Comparison of ENCODE assay signal across 26 cellular contexts in genomic region chr9:116048072-116048471, GRCh38.
DNase-seq lines count a peak whose midpoint lies in the region; ATAC-seq, FAIRE-seq and TF ChIP-seq lines count a peak whose summit lies in the region.
"Had no signal": no experiment of that assay in that cellular context is flagged by ENCODE, and none has a peak within 500 bp of the region (broad histone marks: within the 10 kb centered on the region; RNA-seq: fewer than 3 reads in every experiment).

No MANE protein-coding gene starts in this region.

- H3K4me2 ChIP-seq in HepG2 (ENCODE audit: low read depth, low read length), result no peak overlapping the region
- H3K4me2 ChIP-seq: BLaER1 had no signal

- CTCF ChIA-PET in HepG2 (lab: Yijun Ruan, JAX; ENCODE audit: low intra/inter-chr PET ratio, low total read pairs), result no interaction called here

- WGBS in liver, result 34% methylated on average over 2 of the region's 2 CpGs
- WGBS in HepG2 (ENCODE audit: low lambda C conversion rate), result 0% methylated on average over 2 of the region's 2 CpGs
- 29% methylated on average over 2 of the region's 2 CpGs for WGBS in right lobe of liver (ENCODE audit: insufficient coverage, low coverage, low lambda C conversion rate, missing lambda C conversion rate)
- WGBS in esophagus muscularis mucosa, result 75% methylated on average over 2 of the region's 2 CpGs

- no peaks in the 10 kb centered on the region for H4K20me1 ChIP-seq in HepG2 (ENCODE audit: insufficient read depth, low read length)
- H4K20me1 ChIP-seq: BLaER1 had no signal

- H3K27ac ChIP-seq in liver (ENCODE audit: low read depth in 1 of 2, low read length in 2 of 2) (no peak overlapping the region), HepG2 (ENCODE audit: extremely low read length, insufficient read depth, low read length) (no peak overlapping the region), right lobe of liver (no peak overlapping the region), esophagus muscularis mucosa (replicated peaks in 1 of 4) (no peak overlapping the region)
- H3K27ac ChIP-seq: 22Rv1, BLaER1 had no signal

- no peak overlapping the region for H3K9ac ChIP-seq in liver (ENCODE audit: low read depth in 1 of 2, low read length in 2 of 2)
- H3K9ac ChIP-seq in HepG2 (ENCODE audit: insufficient read depth, low read depth, low read length), result no peak overlapping the region
- H3K9ac ChIP-seq: BLaER1 had no signal

- no peak for DNase-seq in HepG2 (ENCODE audit: low spot score)
- peak; percentile 26 for DNase-seq in epithelial cell of esophagus (ENCODE audit: low read depth)
- no peak for DNase-seq in right lobe of liver
- no peak for DNase-seq in esophagus muscularis mucosa (ENCODE audit: extremely low spot score)
- DNase-seq in MG63, result no peak
- DNase-seq: ACHN; BE2C; C1 segment of cervical spinal cord; CD4-positive, alpha-beta memory T cell; CD4-positive, CD25-positive, alpha-beta regulatory T cell; CD8-positive, alpha-beta memory T cell; COR-L47; DMS 273 treated with DMSO at 0.1 percent for 48 hours; DMS153; DMS53; DMS79; DND-41; EL; GDM1 had no signal

- TF ChIP-seq RAD21 in liver (IDR thresholded peaks at IDR 0.05), result peak in 1 of 2 donors; percentile 23
- TF ChIP-seq RAD21 in HepG2 (CRISPR knock-in tag; IDR thresholded peaks at IDR 0.05), result no peak

- in situ Hi-C loops in HepG2 (cut with HindIII; ENCODE audit: extremely low pct_ligation_motif_present, low pct_unique_long_range_greater_than_20kb), result loop anchor here (25.0 kb wide), 1 partner anchor 89 kb away; no protein-coding TSS in a partner anchor

- no TSS peak for BruUV-seq in HepG2 (replicated peaks; lab: Mats Ljungman, UMichigan)

- POLR2A ChIA-PET in HepG2 (lab: Yijun Ruan, JAX), result no interaction called here

- H3K4me1 ChIP-seq in liver (ENCODE audit: control insufficient read depth in 4 of 4, insufficient read depth in 4 of 4, low read length in 3 of 4) (peaks cover 0 to 9% (median 6%) of the 10 kb centered on the region in 4 donors), HepG2 (ENCODE audit: insufficient read depth, low read length) (no peaks in the 10 kb centered on the region), right lobe of liver (peaks cover 0 to 6% (median 0%) of the 10 kb centered on the region in 4 donors), esophagus muscularis mucosa (no peaks in the 10 kb centered on the region)
- H3K4me1 ChIP-seq: BE2C, BLaER1 had no signal

- H3K27me3 ChIP-seq in liver (ENCODE audit: control insufficient read depth in 4 of 4, insufficient read depth in 4 of 4, low read length in 3 of 4), result no peaks in the 10 kb centered on the region
- no peaks in the 10 kb centered on the region for H3K27me3 ChIP-seq in HepG2 (ENCODE audit: control insufficient read depth in 1 of 2, insufficient read depth in 2 of 2, low read length in 2 of 2)
- no peaks in the 10 kb centered on the region for H3K27me3 ChIP-seq in right lobe of liver
- H3K27me3 ChIP-seq in esophagus muscularis mucosa, result no peaks in the 10 kb centered on the region
- no peaks in the 10 kb centered on the region for H3K27me3 ChIP-seq in MG63
- H3K27me3 ChIP-seq: BE2C, BLaER1 had no signal

- intact Hi-C loops in HepG2 (cut with micrococcal nuclease; ENCODE audit: unreplicated experiment) (no loop called here), right lobe of liver (cut with DNase I) (no loop called here), esophagus muscularis mucosa (cut with DNase I) (no loop called here)

- no peak for FAIRE-seq in HepG2 (lab: Jason Lieb, UNC)
- FAIRE-seq: GM12878, GM12892, GM18507 had no signal

- H3K79me2 ChIP-seq in HepG2 (ENCODE audit: insufficient read depth, low read length), result no peaks in the 10 kb centered on the region

- TF ChIP-seq POLR2A in HepG2 (IDR thresholded peaks at IDR 0.05; ENCODE audit: insufficient read depth in 1 of 2, low read depth in 2 of 2, low read length in 2 of 2) (no peak), right lobe of liver (IDR thresholded peaks at IDR 0.05) (no peak), esophagus muscularis mucosa (IDR thresholded peaks at IDR 0.05; ENCODE audit: low read depth) (no peak)

- no peak for TF ChIP-seq EP300 in HepG2 (IDR thresholded peaks at IDR 0.05; ENCODE audit: low read depth in 2 of 2, low read length in 2 of 2)
- no peak for TF ChIP-seq EP300 in HepG2 (CRISPR knock-in tag; IDR thresholded peaks at IDR 0.05; ENCODE audit: borderline replicate concordance)
- TF ChIP-seq EP300 in esophagus muscularis mucosa (IDR thresholded peaks at IDR 0.05), result no peak

- ATAC-seq in HepG2 (no peak), right lobe of liver (peak; percentile 54 to 80 (median 70)), HG03108 (IDR thresholded peaks at IDR 0.05; ENCODE audit: unreplicated experiment) (no peak)
- ATAC-seq: GM12878 had no signal

- no peaks in the 10 kb centered on the region for H3K9me3 ChIP-seq in liver (ENCODE audit: control insufficient read depth in 4 of 4, low read length in 3 of 4)
- H3K9me3 ChIP-seq in HepG2 (ENCODE audit: low read length), result no peaks in the 10 kb centered on the region
- no peaks in the 10 kb centered on the region for H3K9me3 ChIP-seq in right lobe of liver
- H3K9me3 ChIP-seq in esophagus muscularis mucosa, result peaks cover 0 to 10% (median 4%) of the 10 kb centered on the region in 4 donors
- H3K9me3 ChIP-seq in MG63, result no peaks in the 10 kb centered on the region
- H3K9me3 ChIP-seq: BE2C, BLaER1 had no signal

- H3K4me3 ChIP-seq in liver (ENCODE audit: low read depth in 1 of 3, low read length in 3 of 3) (no peak overlapping the region), HepG2 (replicated peaks in 1 of 3; ENCODE audit: insufficient read depth in 1 of 3, low read depth in 2 of 3, low read length in 3 of 3) (no peak overlapping the region), epithelial cell of esophagus (ENCODE audit: low read length) (no peak overlapping the region), right lobe of liver (no peak overlapping the region), esophagus muscularis mucosa (no peak overlapping the region), MG63 (no peak overlapping the region)
- H3K4me3 ChIP-seq: BLaER1, GM12878 had no signal

- H2AFZ ChIP-seq in HepG2 (ENCODE audit: low read length), result no peak overlapping the region

- H3K36me3 ChIP-seq in liver (ENCODE audit: control insufficient read depth in 4 of 4, insufficient read depth in 3 of 4, low read depth in 1 of 4, low read length in 3 of 4) (no peaks in the 10 kb centered on the region), HepG2 (replicated peaks in 1 of 2; ENCODE audit: control insufficient read depth in 1 of 2, insufficient read depth in 2 of 2, low read length in 2 of 2) (no peaks in the 10 kb centered on the region), right lobe of liver (no peaks in the 10 kb centered on the region), esophagus muscularis mucosa (no peaks in the 10 kb centered on the region), MG63 (no peaks in the 10 kb centered on the region)
- H3K36me3 ChIP-seq: BE2C, BLaER1 had no signal

- TF ChIP-seq CTCF in liver (IDR thresholded peaks at IDR 0.05; ENCODE audit: low read depth, low read length, missing input control) (no peak), HepG2 (CRISPR knock-in tag; IDR thresholded peaks at IDR 0.05) (no peak), epithelial cell of esophagus (IDR thresholded peaks at IDR 0.05; ENCODE audit: insufficient read depth, low read depth, low read length, missing control alignments) (no peak), right lobe of liver (IDR thresholded peaks at IDR 0.05) (no peak), esophagus muscularis mucosa (IDR thresholded peaks at IDR 0.05) (no peak)

TF ChIP-seq in liver, 16 proteins besides CTCF, POLR2A, EP300 and RAD21 (continues in another document):
- TF ChIP-seq HNF4G (IDR thresholded peaks at IDR 0.05) (no peak), FOXA2 (IDR thresholded peaks at IDR 0.05) (peak; percentile 27), TAF1 (conservative IDR thresholded peaks at IDR 0.05) (no peak)
- TF ChIP-seq, protein P1, sequence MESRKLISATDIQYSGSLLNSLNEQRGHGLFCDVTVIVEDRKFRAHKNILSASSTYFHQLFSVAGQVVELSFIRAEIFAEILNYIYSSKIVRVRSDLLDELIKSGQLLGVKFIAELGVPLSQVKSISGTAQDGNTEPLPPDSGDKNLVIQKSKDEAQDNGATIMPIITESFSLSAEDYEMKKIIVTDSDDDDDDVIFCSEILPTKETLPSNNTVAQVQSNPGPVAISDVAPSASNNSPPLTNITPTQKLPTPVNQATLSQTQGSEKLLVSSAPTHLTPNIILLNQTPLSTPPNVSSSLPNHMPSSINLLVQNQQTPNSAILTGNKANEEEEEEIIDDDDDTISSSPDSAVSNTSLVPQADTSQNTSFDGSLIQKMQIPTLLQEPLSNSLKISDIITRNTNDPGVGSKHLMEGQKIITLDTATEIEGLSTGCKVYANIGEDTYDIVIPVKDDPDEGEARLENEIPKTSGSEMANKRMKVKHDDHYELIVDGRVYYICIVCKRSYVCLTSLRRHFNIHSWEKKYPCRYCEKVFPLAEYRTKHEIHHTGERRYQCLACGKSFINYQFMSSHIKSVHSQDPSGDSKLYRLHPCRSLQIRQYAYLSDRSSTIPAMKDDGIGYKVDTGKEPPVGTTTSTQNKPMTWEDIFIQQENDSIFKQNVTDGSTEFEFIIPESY (IDR thresholded peaks at IDR 0.05), result no peak

TF ChIP-seq in HepG2, 621 proteins besides CTCF, POLR2A, EP300 and RAD21 (continues in another document):
- TF ChIP-seq THAP8 (CRISPR knock-in tag; IDR thresholded peaks at IDR 0.05; ENCODE audit: borderline replicate concordance), result no peak
- TF ChIP-seq NR3C1 (CRISPR knock-in tag; IDR thresholded peaks at IDR 0.05), result no peak
- no peak for TF ChIP-seq PLRG1 (conservative IDR thresholded peaks at IDR 0.05)
- TF ChIP-seq, protein P2, sequence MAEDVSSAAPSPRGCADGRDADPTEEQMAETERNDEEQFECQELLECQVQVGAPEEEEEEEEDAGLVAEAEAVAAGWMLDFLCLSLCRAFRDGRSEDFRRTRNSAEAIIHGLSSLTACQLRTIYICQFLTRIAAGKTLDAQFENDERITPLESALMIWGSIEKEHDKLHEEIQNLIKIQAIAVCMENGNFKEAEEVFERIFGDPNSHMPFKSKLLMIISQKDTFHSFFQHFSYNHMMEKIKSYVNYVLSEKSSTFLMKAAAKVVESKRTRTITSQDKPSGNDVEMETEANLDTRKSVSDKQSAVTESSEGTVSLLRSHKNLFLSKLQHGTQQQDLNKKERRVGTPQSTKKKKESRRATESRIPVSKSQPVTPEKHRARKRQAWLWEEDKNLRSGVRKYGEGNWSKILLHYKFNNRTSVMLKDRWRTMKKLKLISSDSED (CRISPR knock-in tag; IDR thresholded peaks at IDR 0.05), result no peak
- TF ChIP-seq THYN1 (CRISPR knock-in tag; IDR thresholded peaks at IDR 0.05; ENCODE audit: borderline replicate concordance, low read depth), result no peak
- TF ChIP-seq ZNF678 (CRISPR knock-in tag; IDR thresholded peaks at IDR 0.05), result no peak
- no peak for TF ChIP-seq PAWR (CRISPR knock-in tag; IDR thresholded peaks at IDR 0.05; ENCODE audit: borderline replicate concordance)

Comparison
In these comparisons a context has a peak if more than half of its experiments do, and no peak if none do; other contexts are left out.
1. ATAC-seq: peak in right lobe of liver (4 of 4); none in HepG2 (single experiment) and HG03108 (single experiment).